In the genomic region with DNA sequence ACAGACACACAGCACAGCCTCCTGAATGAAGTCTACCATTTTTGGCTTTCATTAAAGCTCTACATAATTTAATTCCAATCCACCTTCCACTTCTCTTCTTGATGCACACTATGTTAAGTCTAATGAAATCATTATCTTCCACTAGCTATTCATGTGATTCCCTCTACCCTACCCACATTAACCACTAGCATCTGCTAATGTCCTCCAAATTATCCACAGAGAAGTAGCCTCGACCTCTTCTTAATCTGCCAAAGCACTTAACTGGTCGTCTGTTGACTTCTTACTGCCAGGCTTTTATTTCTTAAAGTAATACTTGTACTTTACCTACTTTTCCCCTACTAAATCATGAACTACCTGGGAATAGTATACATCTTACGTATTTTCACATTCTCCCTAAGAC, we compare ENCODE assay signal across 17 cellular contexts.
DNase-seq lines count a peak whose midpoint lies in the region; ATAC-seq and TF ChIP-seq lines count a peak whose summit lies in the region.
"Had no signal": no experiment of that assay in that cellular context is flagged by ENCODE, and none has a peak within 500 bp of the region (broad histone marks: within the 10 kb centered on the region; RNA-seq: fewer than 3 reads in every experiment).

No MANE protein-coding gene starts in this region.

- no peak overlapping the region for H3K27ac ChIP-seq in CD4-positive, CD25-positive, alpha-beta regulatory T cell (ENCODE audit: insufficient read depth, low read length, poor library complexity, severe bottlenecking)
- H3K27ac ChIP-seq in CD8-positive, alpha-beta memory T cell (ENCODE audit: low read depth, low read length): no peak overlapping the region
- no peak overlapping the region for H3K27ac ChIP-seq in prostate gland
- no peak overlapping the region for H3K27ac ChIP-seq in SJCRH30
- H3K27ac ChIP-seq: KMS-11 had no signal

- H3K27ac Mint-ChIP-seq in CD4-positive, CD25-positive, alpha-beta regulatory T cell: peak overlapping the region in 2 of 3 donors; percentile 1 to 10
- peak overlapping the region in 5 of 8 donors; percentile 1 to 56 (median 9) for H3K27ac Mint-ChIP-seq in CD8-positive, alpha-beta memory T cell
- H3K27ac Mint-ChIP-seq: CD14-positive monocyte had no signal

- DNase-seq in CD4-positive, CD25-positive, alpha-beta regulatory T cell: no peak
- no peak for DNase-seq in CD8-positive, alpha-beta memory T cell
- peak; percentile 10 for DNase-seq in amniotic epithelial cell (ENCODE audit: low read depth)
- peak; percentile 78 for DNase-seq in myocyte (ENCODE audit: low read depth)
- DNase-seq in prostate gland (ENCODE audit: low spot score): no peak
- DNase-seq in hippocampal formation (lab: John Stamatoyannopoulos, UW): no peak
- DNase-seq in SJCRH30: no peak
- DNase-seq: ACHN, AML-193, DMS53, NCI-H1092, NCI-H2107, NCI-H526, RPMI8226 had no signal

- no peaks in the 10 kb centered on the region for H3K27me3 ChIP-seq in CD4-positive, CD25-positive, alpha-beta regulatory T cell (ENCODE audit: control insufficient read depth, insufficient read depth, low read length)
- no peaks in the 10 kb centered on the region for H3K27me3 ChIP-seq in CD8-positive, alpha-beta memory T cell (ENCODE audit: insufficient read depth, low read length, poor library complexity, severe bottlenecking)
- no peaks in the 10 kb centered on the region for H3K27me3 ChIP-seq in prostate gland (replicated peaks; ENCODE audit: insufficient read depth)
- H3K27me3 ChIP-seq in SJCRH30: no peaks in the 10 kb centered on the region

- no peaks in the 10 kb centered on the region for H3K9me3 ChIP-seq in CD4-positive, CD25-positive, alpha-beta regulatory T cell (ENCODE audit: control insufficient read depth in 2 of 2, low read length in 2 of 2)
- H3K9me3 ChIP-seq in CD8-positive, alpha-beta memory T cell (ENCODE audit: low read length): no peaks in the 10 kb centered on the region
- H3K9me3 ChIP-seq in prostate gland: no peaks in the 10 kb centered on the region
- H3K9me3 ChIP-seq in SJCRH30 (replicated peaks): no peaks in the 10 kb centered on the region

- H3K4me1 Mint-ChIP-seq in CD4-positive, CD25-positive, alpha-beta regulatory T cell: peaks cover 5 to 24% (median 7%) of the 10 kb centered on the region in 4 donors
- peaks cover 0 to 15% (median 9%) of the 10 kb centered on the region in 3 donors for H3K4me1 Mint-ChIP-seq in CD8-positive, alpha-beta memory T cell
- H3K4me1 Mint-ChIP-seq: CD14-positive monocyte had no signal

- H3K4me3 Mint-ChIP-seq in CD4-positive, CD25-positive, alpha-beta regulatory T cell: no peak overlapping the region
- no peak overlapping the region for H3K4me3 Mint-ChIP-seq in CD8-positive, alpha-beta memory T cell
- H3K4me3 Mint-ChIP-seq: CD14-positive monocyte had no signal

- 93% methylated on average over 3 of the region's 3 CpGs for WGBS in prostate gland

- POLR2A ChIA-PET in CD8-positive, alpha-beta memory T cell (lab: Charles Lee): no interaction called here

- CTCF ChIA-PET in CD8-positive, alpha-beta memory T cell (lab: Charles Lee): interaction anchor here (0.7 kb wide), 1 partner anchor 240 kb away, joined by 3 read pairs; no protein-coding TSS in a partner anchor

- H3K4me1 ChIP-seq in CD4-positive, CD25-positive, alpha-beta regulatory T cell (ENCODE audit: control insufficient read depth, insufficient read depth, low read length, poor library complexity, severe bottlenecking): no peaks in the 10 kb centered on the region
- H3K4me1 ChIP-seq in CD8-positive, alpha-beta memory T cell (ENCODE audit: insufficient read depth, low read length): no peaks in the 10 kb centered on the region
- no peaks in the 10 kb centered on the region for H3K4me1 ChIP-seq in prostate gland (replicated peaks)
- no peaks in the 10 kb centered on the region for H3K4me1 ChIP-seq in SJCRH30

- intact Hi-C loops in prostate gland (cut with DNase I): no loop called here

- peaks cover 59% of the 10 kb centered on the region for H3K36me3 Mint-ChIP-seq in CD4-positive, CD25-positive, alpha-beta regulatory T cell
- H3K36me3 Mint-ChIP-seq in CD8-positive, alpha-beta memory T cell: peaks cover 9 to 72% (median 32%) of the 10 kb centered on the region in 3 donors

- no peak overlapping the region for H3K4me3 ChIP-seq in CD4-positive, CD25-positive, alpha-beta regulatory T cell (ENCODE audit: low read depth, low read length)
- no peak overlapping the region for H3K4me3 ChIP-seq in CD8-positive, alpha-beta memory T cell (ENCODE audit: low read length)
- H3K4me3 ChIP-seq in prostate gland: no peak overlapping the region
- no peak overlapping the region for H3K4me3 ChIP-seq in SJCRH30

- no peaks in the 10 kb centered on the region for H3K27me3 Mint-ChIP-seq in CD4-positive, CD25-positive, alpha-beta regulatory T cell
- no peaks in the 10 kb centered on the region for H3K27me3 Mint-ChIP-seq in CD8-positive, alpha-beta memory T cell

- peaks cover 0 to 3% (median 0%) of the 10 kb centered on the region in 7 donors for H3K9me3 Mint-ChIP-seq in CD4-positive, CD25-positive, alpha-beta regulatory T cell
- no peaks in the 10 kb centered on the region for H3K9me3 Mint-ChIP-seq in CD8-positive, alpha-beta memory T cell

- no peak for TF ChIP-seq CTCF in prostate gland (IDR thresholded peaks at IDR 0.05)

- TF ChIP-seq POLR2A in prostate gland (IDR thresholded peaks at IDR 0.05): no peak

- ATAC-seq in CD4-positive, CD25-positive, alpha-beta regulatory T cell (ENCODE audit: low read depth in 2 of 2): no peak
- ATAC-seq: HepG2 had no signal

- peaks cover 75% of the 10 kb centered on the region for H3K36me3 ChIP-seq in CD4-positive, CD25-positive, alpha-beta regulatory T cell (ENCODE audit: control insufficient read depth, insufficient read depth, low read length)
- H3K36me3 ChIP-seq in CD8-positive, alpha-beta memory T cell (ENCODE audit: insufficient read depth, low read length): peaks cover 15% of the 10 kb centered on the region
- no peaks in the 10 kb centered on the region for H3K36me3 ChIP-seq in prostate gland
- H3K36me3 ChIP-seq in SJCRH30: peaks cover 89% of the 10 kb centered on the region

Comparison
In these comparisons a context has a peak if more than half of its experiments do, and no peak if none do; other contexts are left out.
1. DNase-seq: peak in amniotic epithelial cell (single experiment) and myocyte (single experiment); none in CD4-positive, CD25-positive, alpha-beta regulatory T cell (0 of 3), CD8-positive, alpha-beta memory T cell (0 of 5), prostate gland (single experiment), hippocampal formation (0 of 2) and SJCRH30 (0 of 2).